ENCODE assay signal across 6 cellular contexts in genomic region chr1:69120126-69120741, GRCh38.
DNase-seq lines count a peak whose midpoint lies in the region; FAIRE-seq and TF ChIP-seq lines count a peak whose summit lies in the region.
"Not testable (repeated sequence)": the region's sequence is repeated elsewhere in the genome, so short reads cannot be mapped to it uniquely, and the experiment has no call there.

No MANE protein-coding gene starts in this region.

- not testable (repeated sequence) for TF ChIP-seq CTCF in H1 (IDR thresholded peaks at IDR 0.05; ENCODE audit: control extremely low read depth in 1 of 3, insufficient read depth in 1 of 3, low read depth in 1 of 3, low read length in 3 of 3); nephron progenitor cell (IDR thresholded peaks at IDR 0.05)

- H2BK15ac ChIP-seq in H1 (ENCODE audit: low read length) = not testable (repeated sequence)

- H4K8ac ChIP-seq in H1 (ENCODE audit: extremely low read depth, insufficient read depth, low read length) = not testable (repeated sequence)

- FAIRE-seq in H1 (lab: Jason Lieb, UNC) = not testable (repeated sequence)

- H3K79me1 ChIP-seq in H1 (ENCODE audit: low read depth, low read length) = not testable (repeated sequence)

- H3K4ac ChIP-seq in H1 (replicated peaks; ENCODE audit: insufficient read length, low read depth, low read length) = not testable (repeated sequence)

- peak overlapping the region; percentile 33 to 58; a peak in 2 of 4 replicates for H3K4me2 ChIP-seq in H1 (ENCODE audit: insufficient read depth in 1 of 2, low read depth in 2 of 2, low read length in 2 of 2)

- not testable (repeated sequence) for H3K27me3 ChIP-seq in HUES6 (ENCODE audit: control insufficient read depth, insufficient read depth, low read length); H1 (replicated peaks in 1 of 4; ENCODE audit: control insufficient read depth in 3 of 4, extremely low read depth in 1 of 4, insufficient read depth in 3 of 4, low read length in 3 of 4); iPS-18a (ENCODE audit: control insufficient read depth, insufficient read depth, low read length)

- H2BK12ac ChIP-seq in H1 (ENCODE audit: low read depth, low read length) = not testable (repeated sequence)

- H4K91ac ChIP-seq in H1 (replicated peaks; ENCODE audit: insufficient read length, low read length) = not testable (repeated sequence)

- H3K14ac ChIP-seq in H1 (ENCODE audit: insufficient read length) = not testable (repeated sequence)

- not testable (repeated sequence) for H2AK5ac ChIP-seq in H1 (ENCODE audit: low read depth, low read length)

- POLR2A ChIA-PET in H1 (lab: Charles Lee; ENCODE audit: partially characterized antibody) = not testable (repeated sequence)

- H3K23me2 ChIP-seq in H1 (ENCODE audit: low read depth, low read length) = not testable (repeated sequence)

- peaks cover 33% of the 10 kb centered on the region for H3K36me3 Mint-ChIP-seq in nephron progenitor cell (ENCODE audit: low read depth)

- H3K27ac Mint-ChIP-seq in nephron progenitor cell = peak overlapping the region; percentile 39

- H3K27ac ChIP-seq in HUES6 (ENCODE audit: low read depth, low read length); H1 (ENCODE audit: low read depth, low read length); iPS-18a (ENCODE audit: low read length): not testable (repeated sequence)

- H3K79me2 ChIP-seq in H1 (ENCODE audit: control insufficient read depth in 1 of 2, insufficient read depth in 2 of 2, low read length in 2 of 2) = not testable (repeated sequence)

- H3K9ac ChIP-seq in ES-I3 (ENCODE audit: low read depth, low read length) (peak overlapping the region; percentile 48), HUES6 (ENCODE audit: low read length) (peak overlapping the region; percentile 1), iPS-18a (ENCODE audit: low read length) (peak overlapping the region; percentile 17)
- H3K9ac ChIP-seq in H1 (replicated peaks in 1 of 4; ENCODE audit: extremely low read depth in 1 of 4, low read depth in 3 of 4, low read length in 3 of 4) = not testable (repeated sequence)

- not testable (repeated sequence) for H3K4me1 ChIP-seq in ES-I3 (ENCODE audit: insufficient read depth, low read length); HUES6 (ENCODE audit: control insufficient read depth, insufficient read depth, low read length); H1 (replicated peaks in 1 of 4; ENCODE audit: control insufficient read depth in 3 of 4, insufficient read depth in 4 of 4, low read length in 3 of 4); iPS-18a (ENCODE audit: control insufficient read depth, low read depth, low read length)

- not testable (repeated sequence) for H2BK5ac ChIP-seq in H1 (ENCODE audit: low read depth, low read length)

- not testable (repeated sequence) for H3K4me1 Mint-ChIP-seq in nephron progenitor cell

- not testable (repeated sequence) for H2AFZ ChIP-seq in H1 (ENCODE audit: low read length)

- not testable (repeated sequence) for H2BK120ac ChIP-seq in H1 (replicated peaks; ENCODE audit: low read depth, low read length)

- not testable (repeated sequence) for TF ChIP-seq RAD21 in H1 (IDR thresholded peaks at IDR 0.05 in 1 of 2, conservative IDR thresholded peaks at IDR 0.05 in 1 of 2; ENCODE audit: low read depth in 2 of 2, low read length in 2 of 2)

- 70% methylated on average over 18 of the region's 24 CpGs; no CpG with 5 or more reads in 1 of the 2 experiments for WGBS in H1 (ENCODE audit: extremely low coverage in 1 of 2, insufficient coverage in 1 of 2, insufficient read length in 1 of 2, insufficient replicate concordance in 2 of 2, low coverage in 1 of 2, low lambda C conversion rate in 2 of 2, missing lambda C conversion rate in 1 of 2), 2 experiments

- not testable (repeated sequence) for TF ChIP-seq EP300 in H1 (IDR thresholded peaks at IDR 0.05; ENCODE audit: borderline replicate concordance in 1 of 2, low read depth in 2 of 2, low read length in 2 of 2)

- not testable (repeated sequence) for H3K23ac ChIP-seq in H1 (ENCODE audit: insufficient read length)

- TF ChIP-seq POLR2A in H1 (IDR thresholded peaks at IDR 0.05; ENCODE audit: control extremely low read depth in 1 of 2, low read depth in 2 of 2, low read length in 2 of 2) = not testable (repeated sequence)

- not testable (repeated sequence) for H3K18ac ChIP-seq in H1 (ENCODE audit: extremely low read depth, low read length)

- H3K9me3 ChIP-seq in ES-I3 (ENCODE audit: control insufficient read depth, insufficient read depth, low read length); HUES6 (ENCODE audit: control insufficient read depth, insufficient read depth, low read depth, low read length); H1 (ENCODE audit: insufficient read depth in 2 of 2, low read depth in 1 of 2, low read length in 1 of 2); iPS-18a (ENCODE audit: control insufficient read depth, low read depth, low read length): not testable (repeated sequence)

- H3K4me3 ChIP-seq in HUES6 (ENCODE audit: low read depth, low read length) = peak overlapping the region; percentile 48
- peak overlapping the region in 2 of 4 experiments; percentile 9 to 40; a peak in 2 of 8 replicates for H3K4me3 ChIP-seq in H1 (ENCODE audit: extremely low read depth in 1 of 4, insufficient read depth in 2 of 4, low read depth in 3 of 4, low read length in 4 of 4)
- not testable (repeated sequence) for H3K4me3 ChIP-seq in iPS-18a (ENCODE audit: low read length)

- DNase-seq in NCI-H748 treated with DMSO at 0.1 percent for 48 hours (lab: John Stamatoyannopoulos, UW) (peak; percentile 41), H1 (ENCODE audit: low read depth in 1 of 2, low spot score in 2 of 2) (peak in 1 of 2 experiments; percentile 59)
- DNase-seq in nephron progenitor cell = not testable (repeated sequence)

- H4K5ac ChIP-seq in H1 (ENCODE audit: insufficient read length, low read depth, low read length) = not testable (repeated sequence)

- not testable (repeated sequence) for H3K27me3 Mint-ChIP-seq in nephron progenitor cell (ENCODE audit: low read depth, poor library complexity)

- peak overlapping the region; percentile 38 for H3K4me3 Mint-ChIP-seq in nephron progenitor cell

- not testable (repeated sequence) for H2BK20ac ChIP-seq in H1 (ENCODE audit: low read length)

- peaks cover 37% of the 10 kb centered on the region for H3K9me3 Mint-ChIP-seq in nephron progenitor cell

- not testable (repeated sequence) for H3K56ac ChIP-seq in H1 (replicated peaks; ENCODE audit: insufficient read length, low read depth, low read length)

- CTCF ChIA-PET in H1 (lab: Charles Lee; ENCODE audit: partially characterized antibody) = interaction anchor here (1.0 kb wide), 1 partner anchor 9 kb away, joined by 3 read pairs; no protein-coding TSS in a partner anchor

- not testable (repeated sequence) for H3K36me3 ChIP-seq in ES-I3 (ENCODE audit: insufficient read depth, low read length); HUES6 (ENCODE audit: control insufficient read depth, insufficient read depth, low read length); H1 (ENCODE audit: control insufficient read depth in 2 of 4, insufficient read depth in 4 of 4, low read length in 3 of 4); iPS-18a (ENCODE audit: control insufficient read depth, low read depth, low read length)

- H4K20me1 ChIP-seq in H1 (replicated peaks in 1 of 2; ENCODE audit: control insufficient read depth in 1 of 2, insufficient read depth in 2 of 2, low read length in 2 of 2) = not testable (repeated sequence)
